Comparison of ENCODE assay signal across 8 cellular contexts in the genomic region with DNA sequence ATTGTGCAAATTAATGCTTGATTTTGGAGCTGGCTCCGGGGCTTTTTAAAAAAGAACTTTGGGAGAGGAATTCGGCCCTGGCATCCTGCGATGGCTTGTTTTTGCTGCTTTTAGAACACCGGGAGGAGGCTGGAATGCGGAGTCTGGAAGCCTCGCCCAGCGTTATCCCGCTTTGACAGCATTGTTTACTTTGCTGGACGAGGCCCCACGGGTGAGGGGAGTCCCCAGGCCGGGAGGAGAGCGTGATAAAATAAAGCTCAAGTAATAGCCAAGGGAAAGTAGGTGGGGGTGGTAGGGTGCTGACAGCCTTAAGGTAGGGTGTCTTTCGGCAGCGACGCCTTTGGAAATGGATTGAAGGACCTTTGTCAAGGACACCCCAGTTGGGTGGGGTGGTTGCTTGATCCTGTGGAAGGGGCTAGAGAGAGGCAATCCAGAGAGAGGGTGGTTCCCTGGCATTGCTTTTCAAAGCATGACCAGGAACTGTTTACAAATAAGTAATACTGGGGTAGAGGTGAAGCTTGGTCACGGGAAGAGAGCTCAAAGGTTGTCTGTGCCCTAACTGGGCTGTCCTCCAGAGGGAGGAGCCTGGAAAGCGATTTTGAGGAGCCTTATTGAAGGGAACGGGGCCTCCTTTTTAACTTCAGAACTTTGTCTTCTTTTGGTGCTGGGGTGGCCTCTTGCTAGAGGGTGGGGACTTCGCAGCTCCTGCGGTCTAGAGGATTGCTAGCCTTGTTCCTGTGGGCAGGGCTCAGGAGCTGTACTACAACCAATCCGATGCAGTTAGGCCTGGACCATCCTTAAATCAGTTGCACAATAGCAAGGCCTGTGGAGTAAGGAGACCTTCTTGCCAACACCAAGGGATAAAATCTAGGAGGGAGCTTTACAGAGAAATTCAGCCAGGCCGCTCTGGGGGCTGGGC. TPM values are rescaled to one million over a fixed set of nuclear protein-coding genes. Genes with fewer than 3 reads are reported as not detected.
A peak's percentile ranks its signal among the peaks of the same experiment; 100 is the strongest.
DNase-seq lines count a peak whose midpoint lies in the region; ATAC-seq and TF ChIP-seq lines count a peak whose summit lies in the region.

No MANE protein-coding gene starts in this region.

- peak overlapping the region; percentile 96 for H3K9ac ChIP-seq in H9 (ENCODE audit: extremely low read depth, insufficient read length, low read length)
- peak overlapping the region; percentile 100 for H3K9ac ChIP-seq in adipocyte (ENCODE audit: low read length)

- H4K91ac ChIP-seq in H9 (ENCODE audit: insufficient read length, low read depth, low read length): no peak overlapping the region

- no peak overlapping the region for H2BK12ac ChIP-seq in H9 (ENCODE audit: insufficient read length, low read depth, low read length)

- no peak overlapping the region for H3K4ac ChIP-seq in H9 (ENCODE audit: low read depth, low read length)

- peaks cover 14% of the 10 kb centered on the region for H3K23me2 ChIP-seq in H9 (ENCODE audit: insufficient read length, low read depth, low read length, poor library complexity, severe bottlenecking)

- peaks cover 6 to 12% of the 10 kb centered on the region in 2 experiments; a peak in 4 of 5 replicates for H3K9me3 Mint-ChIP-seq in H9

- DNase-seq in DMS114 treated with DMSO at 0.1 percent for 48 hours (lab: John Stamatoyannopoulos, UW; ENCODE audit: unreplicated experiment) (peak; percentile 67), H9 (no peak), OCI-LY7 (ENCODE audit: low spot score) (peak; percentile 64), adipocyte (ENCODE audit: low read depth) (peak; percentile 98), Right ventricle myocardium inferior (ENCODE audit: missing footprints) (peak; percentile 88), omental fat pad (ENCODE audit: low spot score) (peak; percentile 57), NCI-H345 (lab: John Stamatoyannopoulos, UW) (no peak)

- peak overlapping the region; percentile 99 for H3K14ac ChIP-seq in H9 (ENCODE audit: insufficient read depth, low read length)

- H3K4me1 Mint-ChIP-seq in H9: peaks cover 37 to 39% of the 10 kb centered on the region in 2 experiments

- peaks cover 4% of the 10 kb centered on the region; the same call in 1 of the 2 replicates for H3K4me1 ChIP-seq in H9 (ENCODE audit: insufficient read depth, low read length)
- H3K4me1 ChIP-seq in OCI-LY7 (ENCODE audit: insufficient read depth, low read length, poor library complexity, severe bottlenecking): peaks cover 20% of the 10 kb centered on the region
- peaks cover 33% of the 10 kb centered on the region for H3K4me1 ChIP-seq in adipocyte (ENCODE audit: control insufficient read depth, insufficient read depth, low read length)

- peak overlapping the region; percentile 98 for H3K4me2 ChIP-seq in H9 (ENCODE audit: insufficient read depth, insufficient read length, low read length)
- peak overlapping the region; percentile 98 for H3K4me2 ChIP-seq in OCI-LY7 (ENCODE audit: low read length)

- H3K9me3 ChIP-seq in H9 (ENCODE audit: control insufficient read depth, low read depth, low read length): no peaks in the 10 kb centered on the region
- no peaks in the 10 kb centered on the region for H3K9me3 ChIP-seq in OCI-LY7 (ENCODE audit: low read length)
- no peaks in the 10 kb centered on the region for H3K9me3 ChIP-seq in adipocyte (ENCODE audit: control insufficient read depth, low read length)

- no peak overlapping the region for H2BK20ac ChIP-seq in H9 (ENCODE audit: low read depth, low read length, poor library complexity, severe bottlenecking)

- peak overlapping the region; percentile 99 for H3K18ac ChIP-seq in H9 (ENCODE audit: insufficient read length, low read depth, low read length)

- TF ChIP-seq CTCF in H9 (conservative IDR thresholded peaks at IDR 0.05): no peak
- no peak for TF ChIP-seq CTCF in OCI-LY7 (conservative IDR thresholded peaks at IDR 0.05; ENCODE audit: low read length)
- no peak for TF ChIP-seq CTCF in omental fat pad (IDR thresholded peaks at IDR 0.05)

- CTCF ChIA-PET in OCI-LY7 (lab: Charles Lee; ENCODE audit: unreplicated experiment): interaction anchor here (0.6 kb wide), 1 partner anchor 30 kb away, joined by 3 read pairs; no protein-coding TSS in a partner anchor

- H3K27ac ChIP-seq in H9 (ENCODE audit: insufficient read length, low read depth, low read length) (no peak overlapping the region), OCI-LY7 (ENCODE audit: low read depth, low read length, poor library complexity, severe bottlenecking) (peak overlapping the region; percentile 38)

- no peak overlapping the region for H2BK15ac ChIP-seq in H9 (ENCODE audit: low read depth, low read length)

- H2AK5ac ChIP-seq in H9 (ENCODE audit: insufficient read length, low read length): no peak overlapping the region

- H2BK120ac ChIP-seq in H9 (ENCODE audit: low read depth, low read length, poor library complexity, severe bottlenecking): no peak overlapping the region

- BruUV-seq in OCI-LY7 (replicated peaks; lab: Mats Ljungman, UMichigan): TSS peak; percentile 60

- POLR2A ChIA-PET in OCI-LY7 (lab: Charles Lee): interaction anchor here (0.6 to 1.5 kb wide), 12 partner anchors 8 to 414 kb away, joined by 3 to 6 read pairs (median 4); a partner anchor contains a TSS

- H3K79me2 ChIP-seq in H9 (ENCODE audit: insufficient read depth, low read length) (peaks cover 28% of the 10 kb centered on the region; the same call in 1 of the 2 replicates), OCI-LY7 (ENCODE audit: insufficient read depth, low read depth, low read length) (peaks cover 44% of the 10 kb centered on the region)

- H3K36me3 ChIP-seq in OCI-LY7 (ENCODE audit: insufficient read depth, low read length): peaks cover 26% of the 10 kb centered on the region
- no peaks in the 10 kb centered on the region for H3K36me3 ChIP-seq in adipocyte (ENCODE audit: control insufficient read depth, insufficient read depth, low read length, severe bottlenecking)

- ATAC-seq in Right ventricle myocardium inferior: peak; percentile 94
- peak; percentile 93 for ATAC-seq in omental fat pad (ENCODE audit: low FRiP score)
- no peak for ATAC-seq in HG03342 (IDR thresholded peaks at IDR 0.05; ENCODE audit: unreplicated experiment)

- H4K8ac ChIP-seq in H9 (replicated peaks; ENCODE audit: insufficient read length, low read depth, low read length): no peak overlapping the region

- no peaks in the 10 kb centered on the region for H3K9me2 ChIP-seq in OCI-LY7 (ENCODE audit: insufficient read depth, low read length)

- peaks cover 30 to 31% (median 30%) of the 10 kb centered on the region in 3 experiments for H3K36me3 Mint-ChIP-seq in H9 (ENCODE audit: insufficient read depth in 1 of 3, low read depth in 3 of 3)

- H4K20me1 ChIP-seq in H9 (ENCODE audit: control insufficient read depth, insufficient read depth, insufficient read length): peaks cover 3% of the 10 kb centered on the region
- H4K20me1 ChIP-seq in OCI-LY7 (ENCODE audit: insufficient read depth, low read length): peaks cover 18% of the 10 kb centered on the region

- no peak overlapping the region for H3T11ph ChIP-seq in H9 (ENCODE audit: low read length)

- H2AFZ ChIP-seq in H9 (ENCODE audit: low read length) (no peak overlapping the region), OCI-LY7 (ENCODE audit: low read length) (no peak overlapping the region)

- intact Hi-C loops in OCI-LY7 (cut with micrococcal nuclease; ENCODE audit: unreplicated experiment) (no loop called here), Right ventricle myocardium inferior (cut with DNase I) (loop anchor here (1.0 to 2.0 kb wide), 2 partner anchors 23 to 28 kb away; a partner anchor contains a TSS)

- H3K56ac ChIP-seq in H9 (ENCODE audit: insufficient read length, low read depth, low read length): no peak overlapping the region

- H4K5ac ChIP-seq in H9 (ENCODE audit: insufficient read length, low read depth, low read length): no peak overlapping the region

- H2BK5ac ChIP-seq in H9 (ENCODE audit: insufficient read length, low read length): no peak overlapping the region

- no peaks in the 10 kb centered on the region for H3K27me3 Mint-ChIP-seq in H9 (ENCODE audit: low read depth)

- no peak overlapping the region for H3K23ac ChIP-seq in H9 (ENCODE audit: insufficient read length, low read depth, low read length)

- H3K27me3 ChIP-seq in H9 (ENCODE audit: insufficient read depth, low read length): no peaks in the 10 kb centered on the region
- H3K27me3 ChIP-seq in adipocyte (replicated peaks; ENCODE audit: control insufficient read depth, insufficient read depth, low read length): no peaks in the 10 kb centered on the region

- peaks cover 15% of the 10 kb centered on the region for H3K79me1 ChIP-seq in H9 (ENCODE audit: insufficient read depth, low read depth, low read length, poor library complexity, severe bottlenecking)

- peak overlapping the region; percentile 92 for H3K4me3 ChIP-seq in OCI-LY7 (ENCODE audit: low read depth, low read length, poor library complexity, severe bottlenecking)
- peak overlapping the region; percentile 99 for H3K4me3 ChIP-seq in adipocyte (ENCODE audit: low read length)

- peak overlapping the region in 2 of 3 experiments; percentile 95 to 96; a peak in 4 of 7 replicates for H3K27ac Mint-ChIP-seq in H9

- H3K4me3 Mint-ChIP-seq in H9: peak overlapping the region; percentile 92 to 99

- WGBS in H9 (ENCODE audit: extremely low coverage, insufficient read length, low lambda C conversion rate): no CpG with 5 or more reads among the region's 22 CpGs

RNA-seq across cellular contexts. Expression of a gene that starts 1.2 kb away (rescaled TPM):
- total RNA-seq in H9 (2021): 91.1 and 93.2 TPM in 2 replicates
- total RNA-seq in OCI-LY7 (2014; rRNA removed; shearing (Covaris generic)): 20.3 and 24.5 TPM in 2 replicates
- total RNA-seq in OCI-LY7 (2022): 59.8 and 64.4 TPM in 2 replicates
- 91.6 TPM for total RNA-seq in Right ventricle myocardium inferior
- 100 to 1,000 TPM; 104 to 195 (median 141) TPM for total RNA-seq in omental fat pad

RNA-seq across cellular contexts. Expression of a gene that starts 22.7 kb away (rescaled TPM):
- total RNA-seq in H9 (2021) (4.8 and 6.0 TPM in 2 replicates), OCI-LY7 (2022) (12.2 and 12.8 TPM in 2 replicates), Right ventricle myocardium inferior (60.1 TPM), omental fat pad (1 to 10 TPM; 2.0 to 5.8 (median 2.5) TPM)
- 5.8 and 6.1 TPM in 2 replicates for total RNA-seq in OCI-LY7 (2014; rRNA removed; shearing (Covaris generic))

RNA-seq across cellular contexts. Expression of a gene that starts 36.3 kb away (rescaled TPM):
- total RNA-seq in H9 (2021): 80.7 and 84.7 TPM in 2 replicates
- not detected in 2 replicates for total RNA-seq in OCI-LY7 (2014; rRNA removed; shearing (Covaris generic))
- total RNA-seq in OCI-LY7 (2022): not detected in 2 replicates
- total RNA-seq in Right ventricle myocardium inferior: not detected
- total RNA-seq in omental fat pad: not detected

Comparison
In these comparisons a context has a peak if more than half of its experiments do, and no peak if none do; other contexts are left out.
1. DNase-seq: peak in DMS114 treated with DMSO at 0.1 percent for 48 hours (single experiment), OCI-LY7 (single experiment), adipocyte (single experiment), Right ventricle myocardium inferior (single experiment) and omental fat pad (single experiment); none in H9 (single experiment) and NCI-H345 (single experiment).
2. RNA of a gene that starts 36.3 kb away (total RNA-seq): 80.7 to 84.7 TPM in H9; not detected in Right ventricle myocardium inferior (single experiment), not detected in OCI-LY7 and not detected in omental fat pad; every median in the first group is over 10 times any median in the second.